Comparison of ENCODE assay signal across 36 cellular contexts in the genomic region with DNA sequence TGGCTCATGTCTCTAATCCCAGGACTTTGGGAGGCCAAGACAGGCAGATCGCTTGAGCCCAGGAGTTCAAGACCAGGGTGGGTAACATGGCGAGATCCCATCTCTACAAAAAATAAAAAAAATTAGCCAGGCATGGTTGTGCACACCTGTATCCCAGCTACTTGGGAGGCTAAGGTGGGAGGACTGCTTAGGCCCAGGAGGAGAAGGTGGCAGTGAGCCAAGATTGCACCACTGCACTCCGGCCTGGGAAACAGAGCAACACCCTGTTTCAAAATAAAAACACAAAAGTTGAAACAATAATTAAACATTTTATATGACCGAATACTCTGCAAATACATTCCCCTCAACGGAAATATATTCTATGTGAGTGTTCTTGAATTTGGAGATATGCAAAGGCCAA.
"Had no signal": no experiment of that assay in that cellular context is flagged by ENCODE, and none has a peak within 500 bp of the region (broad histone marks: within the 10 kb centered on the region; RNA-seq: fewer than 3 reads in every experiment).

No MANE protein-coding gene starts in this region.

- H3K36me3 Mint-ChIP-seq: activated CD4-positive, alpha-beta memory T cell treated with anti-CD3 and anti-CD28 coated beads for 36 hours; activated naive CD4-positive, alpha-beta T cell treated with anti-CD3 and anti-CD28 coated beads, Interleukin-2, amount 50 U/mL, for 24 hours had no signal

- H3K27ac ChIP-seq: adrenal gland, body of pancreas, cardiac muscle cell, colonic mucosa, epithelial cell of prostate, esophagus squamous epithelium, heart left ventricle had no signal

- H3K36me3 ChIP-seq: adrenal gland, cardiac muscle cell, colonic mucosa, heart left ventricle had no signal

- H3K27me3 Mint-ChIP-seq: activated CD4-positive, alpha-beta memory T cell treated with anti-CD3 and anti-CD28 coated beads for 36 hours; activated CD4-positive, alpha-beta T cell treated with anti-CD3 and anti-CD28 coated beads for 36 hours; activated CD4-positive, alpha-beta T cell treated with anti-CD3 and anti-CD28 coated beads, Interleukin-2, amount 10 ng/mL, durations not matched to agents 24 days and 14 days; activated CD8-positive, alpha-beta memory T cell treated with anti-CD3 and anti-CD28 coated beads, Interleukin-2, amount 10 ng/mL, durations not matched to agents 7 days and 5 days; activated naive CD4-positive, alpha-beta T cell treated with anti-CD3 and anti-CD28 coated beads, Interleukin-2, amount 50 U/mL, for 24 hours; activated naive CD8-positive, alpha-beta T cell treated with anti-CD3 and anti-CD28 coated beads for 36 hours; activated naive CD8-positive, alpha-beta T cell treated with anti-CD3 and anti-CD28 coated beads, Interleukin-2, amount 50 U/mL, for 24 hours had no signal

- FAIRE-seq: endometrium, endothelial cell of umbilical vein, frontal cortex had no signal

- H3K27me3 ChIP-seq: adrenal gland, body of pancreas, cardiac muscle cell, colonic mucosa, esophagus squamous epithelium, heart left ventricle had no signal

- H3K4me3 ChIP-seq: adrenal gland, body of pancreas, cardiac muscle cell, colonic mucosa, esophagus squamous epithelium, heart left ventricle had no signal

- H3K9me3 Mint-ChIP-seq: activated CD4-positive, alpha-beta memory T cell treated with anti-CD3 and anti-CD28 coated beads for 36 hours; activated CD4-positive, alpha-beta T cell treated with anti-CD3 and anti-CD28 coated beads, Interleukin-2, amount 10 ng/mL, durations not matched to agents 24 days and 14 days; activated naive CD4-positive, alpha-beta T cell treated with anti-CD3 and anti-CD28 coated beads for 36 hours; activated naive CD4-positive, alpha-beta T cell treated with anti-CD3 and anti-CD28 coated beads, Interleukin-2, amount 50 U/mL, for 24 hours; activated naive CD8-positive, alpha-beta T cell treated with anti-CD3 and anti-CD28 coated beads for 36 hours; activated naive CD8-positive, alpha-beta T cell treated with anti-CD3 and anti-CD28 coated beads, Interleukin-2, amount 50 U/mL, for 24 hours; activated T-helper 1 cell treated with anti-CD3 and anti-CD28 coated beads, Interleukin-12 subunit alpha, Interleukin-12 subunit beta, Interleukin-2, Interleukin-4 antibody, amounts not matched to agents 30 ng/mL and 10 ng/mL and 1 ng/mL, durations not matched to agents 14 hours and 24 hours and 36 hours; activated T-helper 2 cell treated with anti-CD3 and anti-CD28 coated beads, Interferon-gamma antibody, Interleukin-2, Interleukin-4, amounts not matched to agents 10 μg/mL and 5 μg/mL and 100 μg/mL, durations not matched to agents 14 hours and 24 hours and 36 hours; T-helper 1 cell treated with Interleukin-12 subunit alpha and Interleukin-12 subunit beta and Interleukin-4 antibody, amounts not matched to agents 30 μg/mL and 1 μg/mL, for 36 hours had no signal

- H3K27ac Mint-ChIP-seq: activated CD4-positive, alpha-beta memory T cell treated with anti-CD3 and anti-CD28 coated beads for 36 hours; activated CD4-positive, alpha-beta T cell treated with anti-CD3 and anti-CD28 coated beads for 36 hours; activated CD4-positive, alpha-beta T cell treated with anti-CD3 and anti-CD28 coated beads, Interleukin-2, amount 10 ng/mL, durations not matched to agents 24 days and 14 days; activated CD8-positive, alpha-beta memory T cell treated with anti-CD3 and anti-CD28 coated beads, Interleukin-2, amount 10 ng/mL, durations not matched to agents 7 days and 5 days; activated CD8-positive, alpha-beta T cell treated with anti-CD3 and anti-CD28 coated beads, Interleukin-2, amount 10 ng/mL, durations not matched to agents 7 days and 5 days; activated naive CD4-positive, alpha-beta T cell treated with anti-CD3 and anti-CD28 coated beads for 36 hours; activated naive CD4-positive, alpha-beta T cell treated with anti-CD3 and anti-CD28 coated beads, Interleukin-2, amount 50 U/mL, for 24 hours; activated naive CD8-positive, alpha-beta T cell treated with anti-CD3 and anti-CD28 coated beads for 36 hours; activated naive CD8-positive, alpha-beta T cell treated with anti-CD3 and anti-CD28 coated beads, Interleukin-2, amount 50 U/mL, for 24 hours; activated T-helper 1 cell treated with anti-CD3 and anti-CD28 coated beads, Interleukin-12 subunit alpha, Interleukin-12 subunit beta, Interleukin-2, Interleukin-4 antibody, amounts not matched to agents 30 ng/mL and 10 ng/mL and 1 ng/mL, durations not matched to agents 14 hours and 24 hours and 36 hours; activated T-helper 2 cell treated with anti-CD3 and anti-CD28 coated beads, Interferon-gamma antibody, Interleukin-2, Interleukin-4, amounts not matched to agents 10 μg/mL and 5 μg/mL and 100 μg/mL, durations not matched to agents 14 hours and 24 hours and 36 hours; T-helper 1 cell treated with Interleukin-12 subunit alpha and Interleukin-12 subunit beta and Interleukin-4 antibody, amounts not matched to agents 30 μg/mL and 1 μg/mL, for 36 hours had no signal

- H3K9me3 ChIP-seq: adrenal gland, body of pancreas, colonic mucosa, esophagus squamous epithelium, heart left ventricle had no signal

- H3K4me3 Mint-ChIP-seq: activated CD4-positive, alpha-beta memory T cell treated with anti-CD3 and anti-CD28 coated beads for 36 hours; activated CD4-positive, alpha-beta T cell treated with anti-CD3 and anti-CD28 coated beads for 36 hours; activated CD4-positive, alpha-beta T cell treated with anti-CD3 and anti-CD28 coated beads, Interleukin-2, amount 10 ng/mL, durations not matched to agents 24 days and 14 days; activated CD8-positive, alpha-beta memory T cell treated with anti-CD3 and anti-CD28 coated beads, Interleukin-2, amount 10 ng/mL, durations not matched to agents 7 days and 5 days; activated CD8-positive, alpha-beta T cell treated with anti-CD3 and anti-CD28 coated beads, Interleukin-2, amount 10 ng/mL, durations not matched to agents 7 days and 5 days; activated naive CD4-positive, alpha-beta T cell treated with anti-CD3 and anti-CD28 coated beads for 36 hours; activated naive CD4-positive, alpha-beta T cell treated with anti-CD3 and anti-CD28 coated beads, Interleukin-2, amount 50 U/mL, for 24 hours; activated naive CD8-positive, alpha-beta T cell treated with anti-CD3 and anti-CD28 coated beads for 36 hours; activated naive CD8-positive, alpha-beta T cell treated with anti-CD3 and anti-CD28 coated beads, Interleukin-2, amount 50 U/mL, for 24 hours; activated T-helper 1 cell treated with anti-CD3 and anti-CD28 coated beads, Interleukin-12 subunit alpha, Interleukin-12 subunit beta, Interleukin-2, Interleukin-4 antibody, amounts not matched to agents 30 ng/mL and 10 ng/mL and 1 ng/mL, durations not matched to agents 14 hours and 24 hours and 36 hours; T-helper 1 cell treated with Interleukin-12 subunit alpha and Interleukin-12 subunit beta and Interleukin-4 antibody, amounts not matched to agents 30 μg/mL and 1 μg/mL, for 36 hours had no signal

- ATAC-seq: activated CD4-positive, alpha-beta T cell treated with anti-CD3 and anti-CD28 coated beads for 36 hours; activated CD8-positive, alpha-beta memory T cell treated with anti-CD3 and anti-CD28 coated beads, Interleukin-2, amount 10 ng/mL, durations not matched to agents 7 days and 5 days; activated CD8-positive, alpha-beta T cell treated with anti-CD3 and anti-CD28 coated beads, Interleukin-2, amount 10 ng/mL, durations not matched to agents 7 days and 5 days; activated naive CD8-positive, alpha-beta T cell treated with anti-CD3 and anti-CD28 coated beads, Interleukin-2, amount 50 U/mL, for 24 hours; body of pancreas; heart left ventricle had no signal

- DNase-seq: activated CD4-positive, alpha-beta memory T cell treated with anti-CD3 and anti-CD28 coated beads for 36 hours; activated CD4-positive, alpha-beta T cell treated with anti-CD3 and anti-CD28 coated beads for 36 hours; activated CD4-positive, alpha-beta T cell treated with anti-CD3 and anti-CD28 coated beads, Interleukin-2, amount 10 ng/mL, durations not matched to agents 24 days and 14 days; activated CD4-positive, CD25-positive, alpha-beta regulatory T cell; activated CD4-positive, CD25-positive, alpha-beta regulatory T cell treated with anti-CD3 and anti-CD28 coated beads, Interleukin-2, amount 50 U/mL, for 72 hours; activated CD8-positive, alpha-beta memory T cell treated with anti-CD3 and anti-CD28 coated beads, Interleukin-2, amount 10 ng/mL, durations not matched to agents 7 days and 5 days; activated CD8-positive, alpha-beta memory T cell treated with anti-CD3 and anti-CD28 coated beads, Interleukin-2, amount 50 U/mL, for 4 hours; activated CD8-positive, alpha-beta T cell treated with anti-CD3 and anti-CD28 coated beads, Interleukin-2, amount 10 ng/mL, durations not matched to agents 7 days and 5 days; activated effector memory CD4-positive, alpha-beta T cell treated with anti-CD3 and anti-CD28 coated beads, Interleukin-2, amount 50 U/mL, for 16 hours; activated naive CD4-positive, alpha-beta T cell treated with anti-CD3 and anti-CD28 coated beads for 36 hours; activated naive CD8-positive, alpha-beta T cell treated with anti-CD3 and anti-CD28 coated beads for 36 hours; activated naive CD8-positive, alpha-beta T cell treated with anti-CD3 and anti-CD28 coated beads, Interleukin-2, amount 50 U/mL, for 24 hours; activated T-cell treated with anti-CD3 and anti-CD28 coated beads, Interleukin-2, amount 50 U/mL, for 1 hour; activated T-cell treated with anti-CD3 and anti-CD28 coated beads, Interleukin-2, amount 50 U/mL, for 48 hours; amygdala; aorta; central memory CD4-positive, alpha-beta T cell; cerebellar nuclear complex; colonic mucosa; effector CD8-positive, alpha-beta T cell; esophagus squamous epithelium; foreskin fibroblast; glutamatergic neuron; heart left ventricle; T1000 had no signal
